ENCODE assay signal across 7 cellular contexts in the genomic region with DNA sequence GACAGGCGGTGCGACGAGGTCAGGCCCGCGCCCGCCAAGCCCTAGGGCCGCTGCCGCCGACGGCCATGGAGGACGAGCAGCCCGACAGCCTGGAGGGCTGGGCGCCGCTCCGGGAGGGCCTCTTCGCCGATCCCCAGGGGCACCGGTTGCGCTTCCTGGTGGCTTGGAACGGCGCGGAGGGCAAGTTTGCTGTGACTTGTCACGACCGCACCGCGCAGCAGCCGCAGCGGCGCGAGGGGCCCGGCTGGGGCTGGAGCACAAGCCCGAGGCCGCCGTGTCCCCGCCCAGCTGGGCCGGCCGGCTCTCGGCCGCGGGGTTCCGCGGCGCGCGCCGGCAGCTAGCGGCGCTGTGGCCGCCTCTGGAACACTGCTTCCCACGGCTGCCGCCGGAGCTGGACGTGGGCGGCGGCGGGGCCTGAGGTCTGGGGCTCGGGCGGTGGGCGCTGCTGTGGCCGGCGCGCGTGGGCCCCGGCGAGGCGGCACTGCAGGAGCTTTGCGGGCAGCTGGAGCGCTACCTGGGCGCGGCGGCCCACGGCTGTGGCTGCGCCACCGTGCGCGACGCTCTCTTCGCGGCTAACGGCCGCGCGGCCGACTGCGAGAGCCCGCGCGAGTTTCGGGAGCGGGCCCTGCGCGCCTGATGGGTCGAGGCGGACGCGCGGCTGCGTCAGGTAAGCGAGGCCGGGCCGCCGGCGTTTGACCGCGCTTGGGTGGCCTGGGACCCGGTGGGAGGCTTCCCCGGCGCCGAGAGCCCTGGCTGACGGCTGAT.
DNase-seq lines count a peak whose midpoint lies in the region; ATAC-seq lines count a peak whose summit lies in the region.
"Not testable (repeated sequence)": the region's sequence is repeated elsewhere in the genome, so short reads cannot be mapped to it uniquely, and the experiment has no call there.

No MANE protein-coding gene starts in this region.

- peaks cover 12% of the 10 kb centered on the region for H3K4me1 Mint-ChIP-seq in activated CD4-positive, alpha-beta memory T cell treated with anti-CD3 and anti-CD28 coated beads for 36 hours (ENCODE audit: low read depth)
- H3K4me1 Mint-ChIP-seq in immature natural killer cell = peaks cover 15 to 24% of the 10 kb centered on the region in 2 donors

- peak; percentile 88 for ATAC-seq in GM18511 (IDR thresholded peaks at IDR 0.05; ENCODE audit: unreplicated experiment)
- ATAC-seq in HG02642 (IDR thresholded peaks at IDR 0.05; ENCODE audit: poor library complexity, unreplicated experiment) = peak; percentile 84

- not testable (repeated sequence) for H3K36me3 Mint-ChIP-seq in activated CD4-positive, alpha-beta memory T cell treated with anti-CD3 and anti-CD28 coated beads for 36 hours; immature natural killer cell

- intact Hi-C loops in activated CD4-positive, alpha-beta memory T cell treated with anti-CD3 and anti-CD28 coated beads for 36 hours (cut with micrococcal nuclease) = loop anchor here (1.0 kb wide), 1 partner anchor 116 kb away; no protein-coding TSS in a partner anchor

- POLR2A ChIA-PET in activated CD4-positive, alpha-beta memory T cell treated with anti-CD3 and anti-CD28 coated beads for 36 hours (lab: Charles Lee) = not testable (repeated sequence)

- H3K9me3 Mint-ChIP-seq in activated CD4-positive, alpha-beta memory T cell treated with anti-CD3 and anti-CD28 coated beads for 36 hours; immature natural killer cell: not testable (repeated sequence)

- H3K27ac ChIP-seq in cingulate gyrus (ENCODE audit: low read depth, low read length) = peak overlapping the region; percentile 39

- CTCF ChIA-PET in activated CD4-positive, alpha-beta memory T cell treated with anti-CD3 and anti-CD28 coated beads for 36 hours (lab: Charles Lee) = not testable (repeated sequence)

- not testable (repeated sequence) for H3K4me3 Mint-ChIP-seq in activated CD4-positive, alpha-beta memory T cell treated with anti-CD3 and anti-CD28 coated beads for 36 hours
- H3K4me3 Mint-ChIP-seq in immature natural killer cell = peak overlapping the region; percentile 75 to 96 (median 89)

- not testable (repeated sequence) for H3K27me3 Mint-ChIP-seq in activated CD4-positive, alpha-beta memory T cell treated with anti-CD3 and anti-CD28 coated beads for 36 hours; immature natural killer cell (ENCODE audit: low read depth in 3 of 3)

- DNase-seq in NCI-H1417 treated with DMSO at 0.1 percent for 48 hours (lab: John Stamatoyannopoulos, UW) = peak; percentile 0
- DNase-seq in activated CD4-positive, alpha-beta memory T cell treated with anti-CD3 and anti-CD28 coated beads for 36 hours = peak; percentile 46
- DNase-seq in immature natural killer cell = peak; percentile 67 to 74 (median 70)
- peak; percentile 24 for DNase-seq in putamen (ENCODE audit: low spot score)

- H3K27ac Mint-ChIP-seq in activated CD4-positive, alpha-beta memory T cell treated with anti-CD3 and anti-CD28 coated beads for 36 hours = not testable (repeated sequence)
- H3K27ac Mint-ChIP-seq in immature natural killer cell = peak overlapping the region in 5 of 6 donors; percentile 87 to 97 (median 93)

Comparison
In these comparisons a context has a peak if more than half of its experiments do, and no peak if none do; other contexts are left out.
1. Peak in every context shown above with its lines: DNase-seq, ATAC-seq and H3K27ac ChIP-seq.
2. DNase-seq: peak in every context shown above with its lines; median percentile 70 in immature natural killer cell; 46 in activated CD4-positive, alpha-beta memory T cell treated with anti-CD3 and anti-CD28 coated beads for 36 hours; 24 in putamen; 0 in NCI-H1417 treated with DMSO at 0.1 percent for 48 hours.